Comparison of ENCODE assay signal across 15 cellular contexts in genomic region chr4:179663641-179664431, GRCh38.
DNase-seq lines count a peak whose midpoint lies in the region; ATAC-seq, FAIRE-seq and TF ChIP-seq lines count a peak whose summit lies in the region.
"Had no signal": no experiment of that assay in that cellular context is flagged by ENCODE, and none has a peak within 500 bp of the region (broad histone marks: within the 10 kb centered on the region; RNA-seq: fewer than 3 reads in every experiment).

No MANE protein-coding gene starts in this region.

- H3K36me3 ChIP-seq in mammary epithelial cell (ENCODE audit: insufficient read depth, low read length): no peaks in the 10 kb centered on the region
- no peaks in the 10 kb centered on the region for H3K36me3 ChIP-seq in GM12878 (ENCODE audit: control insufficient read depth in 2 of 2, insufficient read depth in 2 of 2, low read length in 1 of 2)
- H3K36me3 ChIP-seq in naive thymus-derived CD4-positive, alpha-beta T cell (ENCODE audit: control insufficient read depth in 2 of 3, insufficient read depth in 3 of 3, low read length in 3 of 3): no peaks in the 10 kb centered on the region
- H3K36me3 ChIP-seq in upper lobe of right lung: no peaks in the 10 kb centered on the region
- H3K36me3 ChIP-seq in CD8-positive, alpha-beta T cell (ENCODE audit: insufficient read depth, low read length): no peaks in the 10 kb centered on the region
- H3K36me3 ChIP-seq: BLaER1 had no signal

- no peak overlapping the region for H3K4me3 Mint-ChIP-seq in MCF 10A (ENCODE audit: unreplicated experiment)
- no peak overlapping the region for H3K4me3 Mint-ChIP-seq in naive thymus-derived CD4-positive, alpha-beta T cell
- no peak overlapping the region for H3K4me3 Mint-ChIP-seq in CD8-positive, alpha-beta T cell

- dilution Hi-C loops in mammary epithelial cell (cut with HindIII; ENCODE audit: low sequenced_read_pairs): no loop called here

- BruUV-seq in MCF 10A (replicated peaks; lab: Mats Ljungman, UMichigan): no TSS peak
- BruUV-seq in mammary epithelial cell (replicated peaks; lab: Mats Ljungman, UMichigan): no TSS peak
- no TSS peak for BruUV-seq in GM12878 (replicated peaks; lab: Mats Ljungman, UMichigan)

- peak overlapping the region; percentile 8 for H3K27ac Mint-ChIP-seq in MCF 10A (ENCODE audit: low read depth, unreplicated experiment)
- no peak overlapping the region for H3K27ac Mint-ChIP-seq in naive thymus-derived CD4-positive, alpha-beta T cell
- H3K27ac Mint-ChIP-seq in CD8-positive, alpha-beta T cell: no peak overlapping the region

- no peak for TF ChIP-seq RAD21 in GM12878 (IDR thresholded peaks at IDR 0.05; ENCODE audit: insufficient read depth, low read depth, low read length)

- no peak overlapping the region for H3K27ac ChIP-seq in mammary epithelial cell (ENCODE audit: insufficient read depth, low read depth, low read length)
- H3K27ac ChIP-seq in GM12878 (ENCODE audit: control insufficient read depth, insufficient read depth): no peak overlapping the region
- no peak overlapping the region for H3K27ac ChIP-seq in naive thymus-derived CD4-positive, alpha-beta T cell (ENCODE audit: low read depth, low read length)
- no peak overlapping the region for H3K27ac ChIP-seq in upper lobe of right lung
- no peak overlapping the region for H3K27ac ChIP-seq in CD8-positive, alpha-beta T cell (ENCODE audit: low read depth, low read length)
- H3K27ac ChIP-seq: BLaER1, GM23248 had no signal

- RAD21 ChIA-PET in GM12878 (lab: Charles Lee; ENCODE audit: unreplicated experiment): no interaction called here

- H3K27me3 ChIP-seq in mammary epithelial cell (ENCODE audit: insufficient read depth, low read length) (no peaks in the 10 kb centered on the region), GM12878 (replicated peaks in 1 of 2; ENCODE audit: control insufficient read depth in 2 of 2, insufficient read depth in 2 of 2, low read length in 1 of 2) (no peaks in the 10 kb centered on the region), upper lobe of right lung (no peaks in the 10 kb centered on the region)
- no peaks in the 10 kb centered on the region for H3K27me3 ChIP-seq in naive thymus-derived CD4-positive, alpha-beta T cell (ENCODE audit: control insufficient read depth in 2 of 2, insufficient read depth in 2 of 2, low read length in 2 of 2)
- H3K27me3 ChIP-seq in CD8-positive, alpha-beta T cell (ENCODE audit: insufficient read depth, low read length): no peaks in the 10 kb centered on the region
- H3K27me3 ChIP-seq: BLaER1 had no signal

- no peaks in the 10 kb centered on the region for H3K4me1 Mint-ChIP-seq in MCF 10A (ENCODE audit: insufficient read depth, unreplicated experiment)
- H3K4me1 Mint-ChIP-seq in naive thymus-derived CD4-positive, alpha-beta T cell: no peaks in the 10 kb centered on the region
- no peaks in the 10 kb centered on the region for H3K4me1 Mint-ChIP-seq in CD8-positive, alpha-beta T cell (ENCODE audit: low read depth)

- CTCF ChIA-PET in MCF 10A (lab: Yijun Ruan, JAX) (no interaction called here), mammary epithelial cell (lab: Charles Lee; ENCODE audit: low non-redundant PET) (no interaction called here), GM12878 (lab: Yijun Ruan, JAX) (no interaction called here)
- CTCF ChIA-PET in naive thymus-derived CD4-positive, alpha-beta T cell (lab: Charles Lee): no interaction called here
- CTCF ChIA-PET in CD8-positive, alpha-beta T cell (lab: Charles Lee): no interaction called here

- no peak for FAIRE-seq in GM12878 (lab: Jason Lieb, UNC)
- FAIRE-seq: GM18507 had no signal

- H3K4me2 ChIP-seq in mammary epithelial cell (ENCODE audit: insufficient read depth, low read depth, low read length) (no peak overlapping the region), GM12878 (ENCODE audit: control insufficient read depth, insufficient read depth) (no peak overlapping the region)
- H3K4me2 ChIP-seq: BLaER1 had no signal

- SMC1A ChIA-PET in GM12878 (lab: Charles Lee; ENCODE audit: uncharacterized antibody, unreplicated experiment): interaction anchor here (1.3 kb wide), 1 partner anchor 192 kb away, joined by 3 read pairs; no protein-coding TSS in a partner anchor

- in situ Hi-C loops in mammary epithelial cell (cut with MboI; ENCODE audit: low sequenced_read_pairs in 2 of 2): no loop called here
- in situ Hi-C loops in GM12878 (cut with MboI): no loop called here

- no peak for TF ChIP-seq CTCF in MCF 10A (IDR thresholded peaks at IDR 0.05; ENCODE audit: unreplicated experiment)
- TF ChIP-seq CTCF in mammary epithelial cell (conservative IDR thresholded peaks at IDR 0.05 in 1 of 2, IDR thresholded peaks at IDR 0.05 in 1 of 2; ENCODE audit: extremely low read depth in 1 of 2, insufficient read depth in 1 of 2, low read depth in 1 of 2, low read length in 2 of 2): no peak
- TF ChIP-seq CTCF in GM12878 (IDR thresholded peaks at IDR 0.05 in 2 of 3, conservative IDR thresholded peaks at IDR 0.05 in 1 of 3; ENCODE audit: control insufficient read depth in 2 of 3, extremely low read depth in 1 of 3, insufficient read depth in 1 of 3, low read depth in 3 of 3, low read length in 3 of 3): no peak
- no peak for TF ChIP-seq CTCF in upper lobe of right lung (IDR thresholded peaks at IDR 0.05)
- TF ChIP-seq CTCF in CD8-positive, alpha-beta T cell (IDR thresholded peaks at IDR 0.05): no peak

- H2AFZ ChIP-seq in mammary epithelial cell (ENCODE audit: low read depth, low read length) (no peak overlapping the region), GM12878 (ENCODE audit: control insufficient read depth, low read depth, low read length) (no peak overlapping the region)
- H2AFZ ChIP-seq: GM23248 had no signal

- H3K4me1 ChIP-seq in mammary epithelial cell (ENCODE audit: insufficient read depth, low read length): no peaks in the 10 kb centered on the region
- no peaks in the 10 kb centered on the region for H3K4me1 ChIP-seq in GM12878 (ENCODE audit: control insufficient read depth, insufficient read depth, low read length)
- no peaks in the 10 kb centered on the region for H3K4me1 ChIP-seq in naive thymus-derived CD4-positive, alpha-beta T cell (ENCODE audit: control insufficient read depth in 2 of 2, insufficient read depth in 2 of 2, low read length in 2 of 2)
- no peaks in the 10 kb centered on the region for H3K4me1 ChIP-seq in upper lobe of right lung
- H3K4me1 ChIP-seq in CD8-positive, alpha-beta T cell (ENCODE audit: insufficient read depth, low read length): no peaks in the 10 kb centered on the region
- H3K4me1 ChIP-seq: BLaER1 had no signal

- ATAC-seq in GM12878: no peak
- ATAC-seq in naive thymus-derived CD4-positive, alpha-beta T cell: peak; percentile 20
- peak; percentile 41 for ATAC-seq in upper lobe of right lung
- ATAC-seq in CD8-positive, alpha-beta T cell: no peak
- no peak for ATAC-seq in HG02571 (IDR thresholded peaks at IDR 0.05; ENCODE audit: unreplicated experiment)

- peaks cover 20% of the 10 kb centered on the region for H3K9me3 Mint-ChIP-seq in MCF 10A (ENCODE audit: unreplicated experiment)
- peaks cover 5 to 24% (median 13%) of the 10 kb centered on the region in 11 donors for H3K9me3 Mint-ChIP-seq in naive thymus-derived CD4-positive, alpha-beta T cell
- peaks cover 13% of the 10 kb centered on the region for H3K9me3 Mint-ChIP-seq in CD8-positive, alpha-beta T cell

- DNase-seq in MCF 10A (ENCODE audit: unreplicated experiment) (no peak), mammary epithelial cell (no peak), GM12878 (ENCODE audit: low read depth, low spot score) (no peak), upper lobe of right lung (peak; percentile 48)
- no peak for DNase-seq in naive thymus-derived CD4-positive, alpha-beta T cell
- DNase-seq in activated CD4-positive, alpha-beta T cell treated with anti-CD3 and anti-CD28 coated beads for 48 hours: no peak
- DNase-seq in CD8-positive, alpha-beta T cell: no peak
- DNase-seq: 8988T, AML-193, DMS53, GM23248, H7 had no signal

- peaks cover 7% of the 10 kb centered on the region for H3K9me3 ChIP-seq in mammary epithelial cell (replicated peaks; ENCODE audit: insufficient read depth, low read length)
- H3K9me3 ChIP-seq in GM12878 (replicated peaks; ENCODE audit: control insufficient read depth, insufficient read depth, low read length): no peaks in the 10 kb centered on the region
- H3K9me3 ChIP-seq in naive thymus-derived CD4-positive, alpha-beta T cell (ENCODE audit: control insufficient read depth in 2 of 3, low read length in 3 of 3): no peaks in the 10 kb centered on the region
- no peaks in the 10 kb centered on the region for H3K9me3 ChIP-seq in upper lobe of right lung
- H3K9me3 ChIP-seq in CD8-positive, alpha-beta T cell (ENCODE audit: low read length): no peaks in the 10 kb centered on the region
- H3K9me3 ChIP-seq: BLaER1 had no signal

- intact Hi-C loops in MCF 10A (cut with micrococcal nuclease) (no loop called here), mammary epithelial cell (cut with micrococcal nuclease) (no loop called here), GM12878 (cut with micrococcal nuclease; ENCODE audit: unreplicated experiment) (no loop called here), upper lobe of right lung (cut with DNase I) (no loop called here)
- intact Hi-C loops in naive thymus-derived CD4-positive, alpha-beta T cell (cut with micrococcal nuclease): no loop called here
- intact Hi-C loops in CD8-positive, alpha-beta T cell (cut with DNase I, micrococcal nuclease): no loop called here

- no peak for TF ChIP-seq EP300 in GM12878 (IDR thresholded peaks at IDR 0.05; ENCODE audit: borderline replicate concordance in 1 of 2, control insufficient read depth in 1 of 2, low read depth in 2 of 2, low read length in 2 of 2)

- H4K20me1 ChIP-seq in mammary epithelial cell (ENCODE audit: insufficient read depth, low read length): no peaks in the 10 kb centered on the region
- no peaks in the 10 kb centered on the region for H4K20me1 ChIP-seq in GM12878 (ENCODE audit: control insufficient read depth, insufficient read depth)
- H4K20me1 ChIP-seq: BLaER1 had no signal

- H3K27me3 Mint-ChIP-seq in MCF 10A (ENCODE audit: insufficient read depth, unreplicated experiment): no peaks in the 10 kb centered on the region
- no peaks in the 10 kb centered on the region for H3K27me3 Mint-ChIP-seq in naive thymus-derived CD4-positive, alpha-beta T cell
- no peaks in the 10 kb centered on the region for H3K27me3 Mint-ChIP-seq in CD8-positive, alpha-beta T cell (ENCODE audit: low read depth)

- H3K79me2 ChIP-seq in mammary epithelial cell (ENCODE audit: insufficient read depth, low read length): no peaks in the 10 kb centered on the region
- H3K79me2 ChIP-seq in GM12878 (ENCODE audit: control insufficient read depth, insufficient read depth, low read length): no peaks in the 10 kb centered on the region

- POLR2A ChIA-PET in MCF 10A (lab: Yijun Ruan, JAX) (no interaction called here), GM12878 (lab: Charles Lee) (no interaction called here)
- POLR2A ChIA-PET in naive thymus-derived CD4-positive, alpha-beta T cell (lab: Charles Lee): no interaction called here
- POLR2A ChIA-PET in CD8-positive, alpha-beta T cell (lab: Charles Lee): no interaction called here

- H3K9ac ChIP-seq in mammary epithelial cell (ENCODE audit: insufficient read depth, low read length) (no peak overlapping the region), GM12878 (ENCODE audit: control insufficient read depth, insufficient read depth, low read length) (no peak overlapping the region)
- H3K9ac ChIP-seq: BLaER1, GM23248 had no signal

- H3K4me3 ChIP-seq in mammary epithelial cell (replicated peaks in 1 of 3; ENCODE audit: insufficient read depth in 1 of 3, low read depth in 2 of 3, low read length in 3 of 3): no peak overlapping the region
- no peak overlapping the region for H3K4me3 ChIP-seq in GM12878
- no peak overlapping the region for H3K4me3 ChIP-seq in naive thymus-derived CD4-positive, alpha-beta T cell (ENCODE audit: low read length)
- H3K4me3 ChIP-seq in upper lobe of right lung: no peak overlapping the region
- no peak overlapping the region for H3K4me3 ChIP-seq in CD8-positive, alpha-beta T cell (ENCODE audit: low read depth, low read length)
- H3K4me3 ChIP-seq: BLaER1, GM23248 had no signal

- no peaks in the 10 kb centered on the region for H3K36me3 Mint-ChIP-seq in MCF 10A (ENCODE audit: insufficient read depth, unreplicated experiment)
- no peaks in the 10 kb centered on the region for H3K36me3 Mint-ChIP-seq in naive thymus-derived CD4-positive, alpha-beta T cell
- no peaks in the 10 kb centered on the region for H3K36me3 Mint-ChIP-seq in CD8-positive, alpha-beta T cell

- no peak for TF ChIP-seq POLR2A in GM12878 (IDR thresholded peaks at IDR 0.05; ENCODE audit: low read depth, low read length)

- WGBS in mammary epithelial cell (ENCODE audit: low coverage, missing lambda C conversion rate): 72% methylated on average over 3 of the region's 6 CpGs
- WGBS in GM12878 (ENCODE audit: insufficient coverage, insufficient replicate concordance, low lambda C conversion rate, missing lambda C conversion rate): 47% methylated on average over 6 of the region's 6 CpGs

Comparison
In these comparisons a context has a peak if more than half of its experiments do, and no peak if none do; other contexts are left out.
1. ATAC-seq: peak in naive thymus-derived CD4-positive, alpha-beta T cell (single experiment) and upper lobe of right lung (single experiment); none in GM12878 (single experiment), CD8-positive, alpha-beta T cell (single experiment) and HG02571 (single experiment).